Comparison of ENCODE assay signal across 8 cellular contexts in genomic region chr7:2404714-2405119, GRCh38. TPM values are rescaled to one million over a fixed set of nuclear protein-coding genes. Genes with fewer than 3 reads are reported as not detected.
DNase-seq lines count a peak whose midpoint lies in the region; ATAC-seq and TF ChIP-seq lines count a peak whose summit lies in the region.

No MANE protein-coding gene starts in this region.

- H3K9me3 Mint-ChIP-seq in activated naive CD4-positive, alpha-beta T cell treated with anti-CD3 and anti-CD28 coated beads, Interleukin-2, amount 50 U/mL, for 24 hours: no peaks in the 10 kb centered on the region

- no peaks in the 10 kb centered on the region for H3K36me3 Mint-ChIP-seq in activated naive CD4-positive, alpha-beta T cell treated with anti-CD3 and anti-CD28 coated beads, Interleukin-2, amount 50 U/mL, for 24 hours

- H3K27me3 ChIP-seq in ascending aorta: no peaks in the 10 kb centered on the region
- H3K27me3 ChIP-seq in lower lobe of right lung (ENCODE audit: low read depth): no peaks in the 10 kb centered on the region
- no peaks in the 10 kb centered on the region for H3K27me3 ChIP-seq in upper lobe of right lung

- H3K4me3 ChIP-seq in ascending aorta (peak overlapping the region; percentile 99), lower lobe of right lung (peak overlapping the region; percentile 75), upper lobe of right lung (peak overlapping the region; percentile 89)

- H3K27me3 Mint-ChIP-seq in activated naive CD4-positive, alpha-beta T cell treated with anti-CD3 and anti-CD28 coated beads, Interleukin-2, amount 50 U/mL, for 24 hours: no peaks in the 10 kb centered on the region

- H3K27ac ChIP-seq in ascending aorta: no peak overlapping the region
- peak overlapping the region; percentile 78 for H3K27ac ChIP-seq in lower lobe of right lung
- H3K27ac ChIP-seq in upper lobe of right lung: no peak overlapping the region

- H3K36me3 ChIP-seq in ascending aorta: no peaks in the 10 kb centered on the region
- no peaks in the 10 kb centered on the region for H3K36me3 ChIP-seq in lower lobe of right lung
- H3K36me3 ChIP-seq in upper lobe of right lung: no peaks in the 10 kb centered on the region

- TF ChIP-seq CTCF in ascending aorta (IDR thresholded peaks at IDR 0.05): no peak
- no peak for TF ChIP-seq CTCF in lower lobe of right lung (IDR thresholded peaks at IDR 0.05)
- TF ChIP-seq CTCF in upper lobe of right lung (IDR thresholded peaks at IDR 0.05): no peak

- peak overlapping the region; percentile 90 for H3K27ac Mint-ChIP-seq in activated naive CD4-positive, alpha-beta T cell treated with anti-CD3 and anti-CD28 coated beads, Interleukin-2, amount 50 U/mL, for 24 hours

- H3K9me3 ChIP-seq in ascending aorta (no peaks in the 10 kb centered on the region), lower lobe of right lung (no peaks in the 10 kb centered on the region), upper lobe of right lung (no peaks in the 10 kb centered on the region)

- DNase-seq in activated naive CD4-positive, alpha-beta T cell (lab: John Stamatoyannopoulos, UW): no peak
- DNase-seq in ascending aorta (ENCODE audit: low spot score in 2 of 2) (no peak), lower lobe of right lung (no peak), upper lobe of right lung (no peak), NCI-H2107 (lab: John Stamatoyannopoulos, UW) (no peak)

- H3K4me3 Mint-ChIP-seq in activated naive CD4-positive, alpha-beta T cell treated with anti-CD3 and anti-CD28 coated beads, Interleukin-2, amount 50 U/mL, for 24 hours: peak overlapping the region; percentile 88

- peaks cover 62% of the 10 kb centered on the region for H3K4me1 Mint-ChIP-seq in activated naive CD4-positive, alpha-beta T cell treated with anti-CD3 and anti-CD28 coated beads, Interleukin-2, amount 50 U/mL, for 24 hours

- ATAC-seq in lower lobe of right lung: no peak
- no peak for ATAC-seq in upper lobe of right lung
- ATAC-seq in GM19035 (IDR thresholded peaks at IDR 0.05; ENCODE audit: unreplicated experiment): no peak
- no peak for ATAC-seq in GM21825 (IDR thresholded peaks at IDR 0.05; ENCODE audit: unreplicated experiment)

- intact Hi-C loops in ascending aorta (cut with DNase I): loop anchor here (5.0 kb wide), 2 partner anchors 153 to 228 kb away; partner anchors contain the start of genes BRAT1, IQCE and TTYH3
- intact Hi-C loops in lower lobe of right lung (cut with DNase I): no loop called here
- intact Hi-C loops in upper lobe of right lung (cut with DNase I): loop anchor here (10.0 kb wide), 1 partner anchor 540 kb away; no protein-coding TSS in a partner anchor

- H3K4me1 ChIP-seq in ascending aorta: peaks cover 10 to 25% of the 10 kb centered on the region in 2 donors
- H3K4me1 ChIP-seq in lower lobe of right lung: peaks cover 74% of the 10 kb centered on the region
- H3K4me1 ChIP-seq in upper lobe of right lung: peaks cover 61% of the 10 kb centered on the region

RNA-seq across cellular contexts. Expression of gene CHST12, which starts 1.3 kb away (rescaled TPM):
- total RNA-seq in ascending aorta: 79.4 TPM
- total RNA-seq in lower lobe of right lung: 29.2 TPM
- 29.8 TPM for total RNA-seq in upper lobe of right lung

RNA-seq across cellular contexts. Expression of gene EIF3B, which starts 50.1 kb away (rescaled TPM):
- 84.9 TPM for total RNA-seq in ascending aorta
- total RNA-seq in lower lobe of right lung: 89.5 TPM
- total RNA-seq in upper lobe of right lung: 107 TPM
